ENCODE assay signal across 9 cellular contexts in the genomic region with DNA sequence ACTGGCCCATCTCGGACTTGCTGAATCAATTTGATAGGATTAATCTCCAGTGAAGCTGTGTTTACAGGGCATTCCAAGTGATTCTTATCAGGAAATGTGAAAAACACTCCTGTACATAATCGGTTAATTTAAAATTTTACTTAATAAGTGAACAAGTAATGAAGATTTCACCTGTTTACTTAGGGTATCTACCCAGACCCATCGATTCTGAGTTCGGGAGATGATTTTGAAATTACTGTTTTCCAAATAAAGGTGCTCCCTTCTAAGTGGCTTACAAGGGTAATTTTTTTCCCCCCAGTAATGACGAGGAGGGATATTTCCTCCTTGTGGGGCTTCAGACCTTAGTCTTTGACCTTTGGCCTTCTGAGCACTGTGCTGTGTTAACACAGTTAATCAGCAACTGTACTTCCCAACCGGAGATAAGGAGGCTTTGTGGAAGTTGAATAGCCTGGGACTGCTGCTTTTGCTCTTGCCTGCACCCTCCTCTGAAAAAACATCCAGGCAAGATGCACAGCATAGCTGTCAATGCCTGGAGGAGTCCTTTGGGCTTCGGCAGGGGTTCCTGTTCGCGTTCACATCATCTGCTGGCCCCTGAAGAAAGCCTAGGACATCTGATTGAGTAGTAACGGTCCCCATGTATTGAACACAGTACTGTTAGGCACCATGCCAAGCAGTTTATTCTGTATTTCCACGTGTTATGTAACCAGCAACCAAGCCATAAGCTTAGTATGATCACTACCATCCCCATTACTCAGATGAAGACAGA. TPM values are rescaled to one million over a fixed set of nuclear protein-coding genes. Genes with fewer than 3 reads are reported as not detected.
DNase-seq lines count a peak whose midpoint lies in the region; ATAC-seq and TF ChIP-seq lines count a peak whose summit lies in the region.
"Had no signal": no experiment of that assay in that cellular context is flagged by ENCODE, and none has a peak within 500 bp of the region (broad histone marks: within the 10 kb centered on the region; RNA-seq: fewer than 3 reads in every experiment).

No MANE protein-coding gene starts in this region.

- CTCF ChIA-PET in IMR-90 (lab: Yijun Ruan, JAX), result no interaction called here
- CTCF ChIA-PET in mammary epithelial cell (lab: Charles Lee; ENCODE audit: low non-redundant PET), result no interaction called here

- H3K27me3 Mint-ChIP-seq in stimulated activated memory B cell treated with anti-CD40 and anti-IgM and Interleukin-4, amounts not matched to agents 10 μg/mL and 1 μg/mL and 100 μg/mL, for 72 hours, result no peaks in the 10 kb centered on the region

- no peak overlapping the region; a peak in 2 of 22 replicates for H3K27ac ChIP-seq in BLaER1 treated with 17β-estradiol and CSF1 and Interleukin-3, amounts not matched to agents 10 nM and 100 nM
- H3K27ac ChIP-seq in IMR-90 (ENCODE audit: insufficient read depth, low read length) (no peak overlapping the region), mammary epithelial cell (ENCODE audit: insufficient read depth, low read depth, low read length) (peak overlapping the region; percentile 48), mucosa of rectum (ENCODE audit: low read depth in 2 of 2, low read length in 2 of 2) (peak overlapping the region; percentile 70)

- H3K36me3 Mint-ChIP-seq in stimulated activated memory B cell treated with anti-CD40 and anti-IgM and Interleukin-4, amounts not matched to agents 10 μg/mL and 1 μg/mL and 100 μg/mL, for 72 hours, result peaks cover 5% of the 10 kb centered on the region

- H3K9ac ChIP-seq in BLaER1 treated with 17β-estradiol and CSF1 and Interleukin-3, amounts not matched to agents 10 nM and 100 nM, result peak overlapping the region; percentile 18 to 91 (median 86); a peak in 18 of 22 replicates
- H3K9ac ChIP-seq in IMR-90 (ENCODE audit: low read depth, low read length) (no peak overlapping the region), mammary epithelial cell (ENCODE audit: insufficient read depth, low read length) (peak overlapping the region; percentile 69), mucosa of rectum (ENCODE audit: low read depth in 1 of 2, low read length in 2 of 2) (peak overlapping the region; percentile 56 to 64)

- H2AK5ac ChIP-seq in IMR-90 (ENCODE audit: low read depth, low read length), result no peak overlapping the region

- no peak overlapping the region for H3K18ac ChIP-seq in IMR-90 (ENCODE audit: low read depth, low read length)

- H3K4me2 ChIP-seq in BLaER1 treated with 17β-estradiol and CSF1 and Interleukin-3, amounts not matched to agents 10 nM and 100 nM, result peak overlapping the region; percentile 88 to 100 (median 97)
- peak overlapping the region; percentile 6; the same call in 1 of the 2 replicates for H3K4me2 ChIP-seq in IMR-90 (ENCODE audit: low read depth, low read length)
- H3K4me2 ChIP-seq in mammary epithelial cell (ENCODE audit: insufficient read depth, low read depth, low read length), result peak overlapping the region; percentile 91

- H3K27ac Mint-ChIP-seq in stimulated activated memory B cell treated with anti-CD40 and anti-IgM and Interleukin-4, amounts not matched to agents 10 μg/mL and 1 μg/mL and 100 μg/mL, for 72 hours, result no peak overlapping the region

- H2AFZ ChIP-seq in IMR-90 (replicated peaks; ENCODE audit: low read length, poor library complexity) (no peak overlapping the region), mammary epithelial cell (ENCODE audit: low read depth, low read length) (no peak overlapping the region)

- no peak overlapping the region for H3K4me3 Mint-ChIP-seq in stimulated activated memory B cell treated with anti-CD40 and anti-IgM and Interleukin-4, amounts not matched to agents 10 μg/mL and 1 μg/mL and 100 μg/mL, for 72 hours

- peaks cover 41% of the 10 kb centered on the region for H3K4me1 Mint-ChIP-seq in stimulated activated memory B cell treated with anti-CD40 and anti-IgM and Interleukin-4, amounts not matched to agents 10 μg/mL and 1 μg/mL and 100 μg/mL, for 72 hours

- H2BK20ac ChIP-seq in IMR-90 (ENCODE audit: low read depth, low read length), result no peak overlapping the region

- peaks cover 5 to 52% (median 20%) of the 10 kb centered on the region in 11 experiments; a peak in 16 of 22 replicates for H4K20me1 ChIP-seq in BLaER1 treated with 17β-estradiol and CSF1 and Interleukin-3, amounts not matched to agents 10 nM and 100 nM
- H4K20me1 ChIP-seq in IMR-90 (ENCODE audit: insufficient read depth, low read length) (peaks cover 15% of the 10 kb centered on the region; the same call in 1 of the 2 replicates), mammary epithelial cell (ENCODE audit: insufficient read depth, low read length) (no peaks in the 10 kb centered on the region)

- TF ChIP-seq RAD21 in IMR-90 (IDR thresholded peaks at IDR 0.05; ENCODE audit: low read length), result no peak

- peaks cover 18 to 60% of the 10 kb centered on the region in 2 experiments for H3K79me1 ChIP-seq in IMR-90 (ENCODE audit: low read depth in 1 of 2, low read length in 2 of 2)

- no peak overlapping the region for H3K14ac ChIP-seq in IMR-90 (replicated peaks; ENCODE audit: low read depth, low read length)

- WGBS in IMR-90 (ENCODE audit: extremely low coverage in 2 of 2, insufficient read length in 1 of 2), 2 experiments, result 80% methylated on average over 1 of the region's 11 CpGs; no CpG with 5 or more reads in 1 of the 2 experiments
- 63% methylated on average over 10 of the region's 11 CpGs for WGBS in mammary epithelial cell (ENCODE audit: low coverage, missing lambda C conversion rate)

- POLR2A ChIA-PET in IMR-90 (lab: Charles Lee; ENCODE audit: unreplicated experiment), result no interaction called here

- H3K27me3 ChIP-seq in BLaER1 treated with 17β-estradiol and CSF1 and Interleukin-3, amounts not matched to agents 10 nM and 100 nM, result no peaks in the 10 kb centered on the region
- no peaks in the 10 kb centered on the region for H3K27me3 ChIP-seq in IMR-90 (ENCODE audit: control insufficient read depth, insufficient read depth, low read length)
- no peaks in the 10 kb centered on the region for H3K27me3 ChIP-seq in mammary epithelial cell (ENCODE audit: insufficient read depth, low read length)
- H3K27me3 ChIP-seq in mucosa of rectum (ENCODE audit: control insufficient read depth in 2 of 2, insufficient read depth in 2 of 2, low read length in 2 of 2), result no peaks in the 10 kb centered on the region

- TF ChIP-seq CTCF in IMR-90 (conservative IDR thresholded peaks at IDR 0.05; ENCODE audit: low read depth, low read length), result no peak
- no peak for TF ChIP-seq CTCF in mammary epithelial cell (conservative IDR thresholded peaks at IDR 0.05 in 1 of 2, IDR thresholded peaks at IDR 0.05 in 1 of 2; ENCODE audit: extremely low read depth in 1 of 2, insufficient read depth in 1 of 2, low read depth in 1 of 2, low read length in 2 of 2)

- intact Hi-C loops in IMR-90 (cut with micrococcal nuclease) (loop anchor here (5.0 kb wide), 1 partner anchor 47 kb away; the partner anchor contains the start of genes NUBP2 and SPSB3), mammary epithelial cell (cut with micrococcal nuclease) (no loop called here)

- H2BK5ac ChIP-seq in IMR-90 (ENCODE audit: low read depth, low read length, poor library complexity, severe bottlenecking), result no peak overlapping the region

- H4K8ac ChIP-seq in IMR-90 (ENCODE audit: low read depth in 2 of 2, low read length in 2 of 2), result no peak overlapping the region

- peaks cover 32 to 52% (median 34%) of the 10 kb centered on the region in 10 experiments for H3K4me1 ChIP-seq in BLaER1 treated with 17β-estradiol and CSF1 and Interleukin-3, amounts not matched to agents 10 nM and 100 nM
- H3K4me1 ChIP-seq in IMR-90 (ENCODE audit: control insufficient read depth, insufficient read depth, low read length) (peaks cover 6% of the 10 kb centered on the region; the same call in 1 of the 2 replicates), mammary epithelial cell (ENCODE audit: insufficient read depth, low read length) (peaks cover 25% of the 10 kb centered on the region), mucosa of rectum (ENCODE audit: control insufficient read depth in 2 of 2, insufficient read depth in 2 of 2, low read length in 2 of 2) (peaks cover 28 to 35% of the 10 kb centered on the region in 2 donors)

- no peak for TF ChIP-seq POLR2A in IMR-90 (IDR thresholded peaks at IDR 0.05; ENCODE audit: low read depth, low read length)

- ATAC-seq in IMR-90 (ENCODE audit: low read depth), result no peak
- ATAC-seq in stimulated activated memory B cell treated with anti-CD40 and anti-IgM and Interleukin-4, amounts not matched to agents 10 μg/mL and 1 μg/mL and 100 μg/mL, for 72 hours, result no peak

- dilution Hi-C loops in IMR-90 (cut with HindIII; ENCODE audit: low sequenced_read_pairs, unreplicated experiment), result no loop called here
- dilution Hi-C loops in mammary epithelial cell (cut with HindIII; ENCODE audit: low sequenced_read_pairs), result no loop called here

- H4K5ac ChIP-seq in IMR-90 (ENCODE audit: low read depth, low read length), result no peak overlapping the region

- peaks cover 52% of the 10 kb centered on the region for H3K79me2 ChIP-seq in mammary epithelial cell (ENCODE audit: insufficient read depth, low read length)

- no TSS peak for BruUV-seq in IMR-90 (replicated peaks; lab: Mats Ljungman, UMichigan)
- no TSS peak for BruUV-seq in mammary epithelial cell (replicated peaks; lab: Mats Ljungman, UMichigan)

- H4K91ac ChIP-seq in IMR-90 (ENCODE audit: insufficient read depth, low read depth, low read length), result no peak overlapping the region

- H3K56ac ChIP-seq in IMR-90 (ENCODE audit: extremely low read depth, insufficient read depth, low read length), result no peak overlapping the region

- H3K9me1 ChIP-seq in IMR-90 (ENCODE audit: insufficient read depth, low read length), result peaks cover 11% of the 10 kb centered on the region

- peaks cover 8 to 32% (median 18%) of the 10 kb centered on the region in 11 experiments; a peak in 17 of 22 replicates for H3K36me3 ChIP-seq in BLaER1 treated with 17β-estradiol and CSF1 and Interleukin-3, amounts not matched to agents 10 nM and 100 nM
- H3K36me3 ChIP-seq in IMR-90 (ENCODE audit: control insufficient read depth, insufficient read depth, low read length) (peaks cover 8% of the 10 kb centered on the region), mammary epithelial cell (ENCODE audit: insufficient read depth, low read length) (peaks cover 8% of the 10 kb centered on the region), mucosa of rectum (ENCODE audit: control insufficient read depth in 2 of 2, insufficient read depth in 2 of 2, low read length in 2 of 2) (peaks cover 0 to 10% of the 10 kb centered on the region in 2 donors)

- H3K9me3 ChIP-seq in BLaER1 treated with 17β-estradiol and CSF1 and Interleukin-3, amounts not matched to agents 10 nM and 100 nM (replicated peaks in 1 of 11), result no peaks in the 10 kb centered on the region
- H3K9me3 ChIP-seq in IMR-90 (ENCODE audit: control insufficient read depth, insufficient read depth, low read length) (no peaks in the 10 kb centered on the region), mammary epithelial cell (replicated peaks; ENCODE audit: insufficient read depth, low read length) (no peaks in the 10 kb centered on the region), mucosa of rectum (ENCODE audit: control insufficient read depth in 2 of 2, low read length in 2 of 2) (no peaks in the 10 kb centered on the region)

- no peak overlapping the region for H2BK15ac ChIP-seq in IMR-90 (ENCODE audit: low read depth, low read length)

- H3K9me3 Mint-ChIP-seq in stimulated activated memory B cell treated with anti-CD40 and anti-IgM and Interleukin-4, amounts not matched to agents 10 μg/mL and 1 μg/mL and 100 μg/mL, for 72 hours, result no peaks in the 10 kb centered on the region

- in situ Hi-C loops in IMR-90 (cut with MboI; ENCODE audit: low sequenced_read_pairs), result no loop called here
- in situ Hi-C loops in mammary epithelial cell (cut with MboI; ENCODE audit: low sequenced_read_pairs in 2 of 2), result loop anchor here in 1 of 2 donors (25.0 kb wide), 1 partner anchor 333 kb away; the partner anchor contains the start of gene TRAF7

- H2AK9ac ChIP-seq in IMR-90 (replicated peaks; ENCODE audit: low read depth, low read length, poor library complexity), result no peak overlapping the region

- H3K23ac ChIP-seq in IMR-90 (ENCODE audit: low read depth, low read length), result no peak overlapping the region; the same call in 1 of the 2 replicates

- no peak overlapping the region for H2BK120ac ChIP-seq in IMR-90 (ENCODE audit: low read depth, low read length)

- no peak overlapping the region for H3K4ac ChIP-seq in IMR-90 (ENCODE audit: low read depth, low read length)

- DNase-seq in IMR-90, result no peak
- no peak for DNase-seq in mammary epithelial cell
- DNase-seq in NCI-H1417 treated with DMSO at 0.1 percent for 48 hours (lab: John Stamatoyannopoulos, UW), result no peak
- DNase-seq in NCI-H2227 (lab: John Stamatoyannopoulos, UW; ENCODE audit: unreplicated experiment), result no peak
- no peak for DNase-seq in superior temporal gyrus (ENCODE audit: extremely low spot score)
- DNase-seq: Right ventricle myocardium superior had no signal

- H3K4me3 ChIP-seq in BLaER1 treated with 17β-estradiol and CSF1 and Interleukin-3, amounts not matched to agents 10 nM and 100 nM, result peak overlapping the region; percentile 7 to 96 (median 84); a peak in 13 of 20 replicates
- no peak overlapping the region for H3K4me3 ChIP-seq in IMR-90 (ENCODE audit: insufficient read depth, low read depth, low read length)
- peak overlapping the region; percentile 87 to 99 (median 97) for H3K4me3 ChIP-seq in mammary epithelial cell (replicated peaks in 1 of 3; ENCODE audit: insufficient read depth in 1 of 3, low read depth in 2 of 3, low read length in 3 of 3)
- H3K4me3 ChIP-seq in mucosa of rectum (ENCODE audit: low read length in 2 of 2), result peak overlapping the region; percentile 52 to 98

RNA-seq across cellular contexts. Expression of gene FAHD1, which starts 1.8 kb away (rescaled TPM):
- total RNA-seq in IMR-90 (2012; rRNA removed) (85.8 and 85.9 TPM in 2 replicates), mammary epithelial cell (10 to 100 TPM; 33.1 to 61.3 TPM)
- polyA plus RNA-seq in IMR-90 (2012; rRNA removed) (65.3 and 81.8 TPM in 2 replicates), mammary epithelial cell (83.2 TPM)
- polyA plus RNA-seq in IMR-90 (2012; cell fraction: cytosol; rRNA removed), result 98.5 and 99.7 TPM in 2 replicates
- polyA plus RNA-seq in IMR-90 (2012; cell fraction: nucleus; rRNA removed; ENCODE audit: low replicate concordance), result 9.4 and 27.5 TPM in 2 replicates
- 70.6 TPM for polyA minus RNA-seq in mammary epithelial cell

RNA-seq across cellular contexts. Expression of gene HAGH, which starts 2.2 kb away (rescaled TPM):
- total RNA-seq in IMR-90 (2012; rRNA removed), result 30.8 and 35.6 TPM in 2 replicates
- 52.2 and 58.6 TPM in 2 replicates for polyA plus RNA-seq in IMR-90 (2012; rRNA removed)
- 60.1 and 99.4 TPM in 2 replicates for polyA plus RNA-seq in IMR-90 (2012; cell fraction: cytosol; rRNA removed)
- polyA plus RNA-seq in IMR-90 (2012; cell fraction: nucleus; rRNA removed; ENCODE audit: low replicate concordance), result 32.6 and 54.1 TPM in 2 replicates
- 10 to 100 TPM; 38.7 to 43.8 TPM for total RNA-seq in mammary epithelial cell
- polyA plus RNA-seq in mammary epithelial cell, result 40.8 TPM
- polyA minus RNA-seq in mammary epithelial cell, result 18.2 TPM

RNA-seq across cellular contexts. Expression of gene IGFALS, which starts 35.3 kb away (rescaled TPM):
- total RNA-seq in IMR-90 (2012; rRNA removed) (not detected in 2 replicates), mammary epithelial cell (not detected)
- polyA plus RNA-seq in IMR-90 (2012; rRNA removed) (not detected in 2 replicates), mammary epithelial cell (not detected)
- 0.03 TPM in 1 of 2 replicates, not detected in the other for polyA plus RNA-seq in IMR-90 (2012; cell fraction: cytosol; rRNA removed)
- 0.09 and 0.25 TPM in 2 replicates for polyA plus RNA-seq in IMR-90 (2012; cell fraction: nucleus; rRNA removed; ENCODE audit: low replicate concordance)
- polyA minus RNA-seq in mammary epithelial cell, result not detected

RNA-seq across cellular contexts. Expression of gene MEIOB, which starts 43.1 kb away (rescaled TPM):
- total RNA-seq in IMR-90 (2012; rRNA removed) (under 0.01 TPM in 1 of 2 replicates, not detected in the other), mammary epithelial cell (under 1 TPM in 1 of 2 donors, not detected in 1; 0.17 TPM)
- polyA plus RNA-seq in IMR-90 (2012; rRNA removed) (0.14 TPM in 1 of 2 replicates, not detected in the other), mammary epithelial cell (not detected)
- 0.04 TPM in 1 of 2 replicates, not detected in the other for polyA plus RNA-seq in IMR-90 (2012; cell fraction: cytosol; rRNA removed)
- polyA plus RNA-seq in IMR-90 (2012; cell fraction: nucleus; rRNA removed; ENCODE audit: low replicate concordance), result 0.19 TPM in 1 of 2 replicates, not detected in the other
- not detected for polyA minus RNA-seq in mammary epithelial cell
- total RNA-seq: Right ventricle myocardium superior had no signal

RNA-seq across cellular contexts. Expression of gene NUBP2, which starts 46.1 kb away (rescaled TPM):
- total RNA-seq in IMR-90 (2012; rRNA removed), result 51.1 and 131 TPM in 2 replicates
- polyA plus RNA-seq in IMR-90 (2012; rRNA removed), result 62.6 and 75.9 TPM in 2 replicates
- polyA plus RNA-seq in IMR-90 (2012; cell fraction: cytosol; rRNA removed), result 64.6 and 131 TPM in 2 replicates
- polyA plus RNA-seq in IMR-90 (2012; cell fraction: nucleus; rRNA removed; ENCODE audit: low replicate concordance), result 50.7 and 143 TPM in 2 replicates
- total RNA-seq in mammary epithelial cell, result 10 to 100 TPM; 64.3 to 67.0 TPM
- 56.6 TPM for polyA plus RNA-seq in mammary epithelial cell
- polyA minus RNA-seq in mammary epithelial cell, result 5.5 TPM

Comparison
In these comparisons a context has a peak if more than half of its experiments do, and no peak if none do; other contexts are left out.
1. H3K27ac ChIP-seq: peak in mammary epithelial cell (single experiment) and mucosa of rectum (2 of 2); none in BLaER1 treated with 17β-estradiol and CSF1 and Interleukin-3, amounts not matched to agents 10 nM and 100 nM (0 of 11) and IMR-90 (single experiment).
2. H3K4me2 ChIP-seq: peak in every context shown above with its lines; median percentile 97 in BLaER1 treated with 17β-estradiol and CSF1 and Interleukin-3, amounts not matched to agents 10 nM and 100 nM; 91 in mammary epithelial cell; 6 in IMR-90.